8 cellular contexts compared by ENCODE assay signal in the genomic region with DNA sequence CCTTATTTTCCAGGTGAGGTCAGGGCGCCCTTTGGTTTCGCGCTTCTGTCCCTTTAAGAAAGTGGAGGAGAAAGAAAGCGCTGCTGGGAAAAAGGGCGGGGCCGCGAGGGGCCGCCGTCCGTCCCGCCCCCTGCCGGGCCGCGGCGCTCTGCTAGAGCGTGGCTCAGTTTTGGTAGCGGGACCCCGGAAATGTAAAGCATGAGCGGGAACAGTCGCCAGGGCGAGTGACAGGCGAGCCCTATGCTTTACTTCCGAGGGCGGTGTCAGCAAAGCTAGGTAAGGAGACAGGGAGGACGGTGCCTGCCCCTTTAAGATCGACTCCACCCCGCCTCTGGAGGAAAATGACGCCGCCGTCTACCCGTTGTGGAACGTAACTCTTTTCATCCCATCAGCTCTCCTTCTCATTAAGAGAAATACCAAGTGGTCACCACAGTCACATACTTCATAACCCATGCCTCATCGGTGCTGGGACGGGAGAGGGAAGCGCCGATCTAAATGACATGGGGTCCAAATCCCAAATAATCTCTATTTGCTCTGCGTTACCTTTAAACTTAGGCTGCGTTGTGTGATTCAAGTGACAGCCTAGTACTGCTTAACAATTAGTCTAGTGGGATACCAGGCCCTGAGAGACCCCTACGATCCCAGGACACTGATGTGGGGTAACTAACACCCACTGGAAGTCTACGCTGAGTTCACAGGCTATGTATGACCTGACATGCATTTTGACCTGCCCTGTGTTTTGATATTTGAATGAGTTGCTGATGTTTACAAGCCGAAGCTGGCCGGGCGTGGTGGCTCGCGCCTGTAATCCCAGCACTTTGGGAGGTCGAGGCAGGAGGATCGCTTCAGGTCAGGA. TPM values are rescaled to one million over a fixed set of nuclear protein-coding genes. Genes with fewer than 3 reads are reported as not detected.
DNase-seq lines count a peak whose midpoint lies in the region; ATAC-seq and TF ChIP-seq lines count a peak whose summit lies in the region.

ETFBKMT (plus strand) TSS at position 602 of the 856 bp plus-strand sequence. CDS start 2,266 bp downstream, outside the sequence.

- H3K36me3 ChIP-seq in ACC112 (ENCODE audit: insufficient read depth, low read length), result no peaks in the 10 kb centered on the region
- H3K36me3 ChIP-seq in mammary epithelial cell (ENCODE audit: insufficient read depth, low read length), result no peaks in the 10 kb centered on the region
- no peaks in the 10 kb centered on the region for H3K36me3 ChIP-seq in iPS-20b (ENCODE audit: insufficient read depth, low read depth, low read length)

- in situ Hi-C loops in mammary epithelial cell (cut with MboI; ENCODE audit: low sequenced_read_pairs in 2 of 2), result loop anchor here (10.0 to 25.0 kb wide), 3 partner anchors 303 to 1003 kb away; partner anchors contain the start of gene RESF1 (in 1 of the 2)

- H3K4me3 ChIP-seq in ACC112 (ENCODE audit: low read depth, low read length) (peak within 1 kb of the TSS; percentile 96), mammary epithelial cell (replicated peaks in 1 of 3; ENCODE audit: insufficient read depth in 1 of 3, low read depth in 2 of 3, low read length in 3 of 3) (peak within 1 kb of the TSS; percentile 68 to 81 (median 75)), iPS-20b (ENCODE audit: low read length) (peak within 1 kb of the TSS; percentile 95), skin epidermis (peak within 1 kb of the TSS; percentile 45 to 73 (median 58))

- BruUV-seq in mammary epithelial cell (replicated peaks; lab: Mats Ljungman, UMichigan), result TSS peak; percentile 96

- no peaks in the 10 kb centered on the region for H3K79me2 ChIP-seq in ACC112 (ENCODE audit: control insufficient read depth, insufficient read depth, low read length, unreplicated experiment)
- H3K79me2 ChIP-seq in mammary epithelial cell (ENCODE audit: insufficient read depth, low read length), result no peaks in the 10 kb centered on the region

- dilution Hi-C loops in mammary epithelial cell (cut with HindIII; ENCODE audit: low sequenced_read_pairs), result no loop called here

- DNase-seq in NCI-H2171 (lab: John Stamatoyannopoulos, UW) (peak; percentile 95), mammary epithelial cell (peak; percentile 96)

- CTCF ChIA-PET in mammary epithelial cell (lab: Charles Lee; ENCODE audit: low non-redundant PET), result interaction anchor here (0.6 kb wide), 1 partner anchor 399 kb away, joined by 5 read pairs; no protein-coding TSS in a partner anchor

- H3K4me1 ChIP-seq in ACC112 (ENCODE audit: control insufficient read depth, insufficient read depth, low read length, unreplicated experiment) (peaks cover 4% of the 10 kb centered on the region), mammary epithelial cell (ENCODE audit: insufficient read depth, low read length) (peaks cover 7% of the 10 kb centered on the region), iPS-20b (ENCODE audit: insufficient read depth, low read length) (no peaks in the 10 kb centered on the region; the same call in 1 of the 2 replicates)

- no peaks in the 10 kb centered on the region for H3K27me3 ChIP-seq in ACC112 (ENCODE audit: insufficient read depth, low read length)
- no peaks in the 10 kb centered on the region for H3K27me3 ChIP-seq in mammary epithelial cell (ENCODE audit: insufficient read depth, low read length)
- H3K27me3 ChIP-seq in iPS-20b (ENCODE audit: insufficient read depth, low read length), result no peaks in the 10 kb centered on the region

- H3K4me2 ChIP-seq in mammary epithelial cell (ENCODE audit: insufficient read depth, low read depth, low read length), result peak within 1 kb of the TSS; percentile 81

- intact Hi-C loops in mammary epithelial cell (cut with micrococcal nuclease), result loop anchor here (1.0 to 10.0 kb wide), 6 partner anchors 69 to 1095 kb away; partner anchors contain the start of genes AMN1, RESF1 and YARS2

- ATAC-seq in GM18861 (IDR thresholded peaks at IDR 0.05; ENCODE audit: unreplicated experiment) (peak; percentile 99), HG03097 (IDR thresholded peaks at IDR 0.05; ENCODE audit: low FRiP score, unreplicated experiment) (peak; percentile 98)

- WGBS in mammary epithelial cell (ENCODE audit: low coverage, missing lambda C conversion rate), result under 1% methylated on average over 38 of the region's 47 CpGs

- H3K9me3 ChIP-seq in mammary epithelial cell (replicated peaks; ENCODE audit: insufficient read depth, low read length), result no peaks in the 10 kb centered on the region
- no peaks in the 10 kb centered on the region for H3K9me3 ChIP-seq in iPS-20b (ENCODE audit: insufficient read depth, low read depth, low read length)

- H3K27ac ChIP-seq in ACC112 (ENCODE audit: low read depth, low read length) (peak within 1 kb of the TSS; percentile 69), VCaP (peak within 1 kb of the TSS; percentile 87), mammary epithelial cell (ENCODE audit: insufficient read depth, low read depth, low read length) (peak within 1 kb of the TSS; percentile 92), iPS-20b (ENCODE audit: low read length) (no peak within 1 kb of the TSS), skin epidermis (peak within 1 kb of the TSS; percentile 60 to 99 (median 93))

- H4K20me1 ChIP-seq in mammary epithelial cell (ENCODE audit: insufficient read depth, low read length), result no peaks in the 10 kb centered on the region

- H3K9ac ChIP-seq in mammary epithelial cell (ENCODE audit: insufficient read depth, low read length), result peak within 1 kb of the TSS; percentile 93
- H3K9ac ChIP-seq in iPS-20b (ENCODE audit: low read depth, low read length), result peak within 1 kb of the TSS; percentile 81; the same call in 1 of the 2 replicates

- H2AFZ ChIP-seq in ACC112 (ENCODE audit: low read length, unreplicated experiment) (peak within 1 kb of the TSS; percentile 99), mammary epithelial cell (ENCODE audit: low read depth, low read length) (peak within 1 kb of the TSS; percentile 96)

- TF ChIP-seq CTCF in VCaP (conservative IDR thresholded peaks at IDR 0.05) (peak; percentile 57), mammary epithelial cell (conservative IDR thresholded peaks at IDR 0.05 in 1 of 2, IDR thresholded peaks at IDR 0.05 in 1 of 2; ENCODE audit: extremely low read depth in 1 of 2, insufficient read depth in 1 of 2, low read depth in 1 of 2, low read length in 2 of 2) (peak in 1 of 2 donors; percentile 45)

RNA-seq across cellular contexts. Expression of gene ETFBKMT, which starts in this region (rescaled TPM):
- 1 to 10 TPM; 2.1 to 2.5 TPM for total RNA-seq in mammary epithelial cell
- 0.74 TPM for polyA plus RNA-seq in mammary epithelial cell
- polyA minus RNA-seq in mammary epithelial cell, result 2.8 TPM
